13 cellular contexts compared by ENCODE assay signal in the genomic region with DNA sequence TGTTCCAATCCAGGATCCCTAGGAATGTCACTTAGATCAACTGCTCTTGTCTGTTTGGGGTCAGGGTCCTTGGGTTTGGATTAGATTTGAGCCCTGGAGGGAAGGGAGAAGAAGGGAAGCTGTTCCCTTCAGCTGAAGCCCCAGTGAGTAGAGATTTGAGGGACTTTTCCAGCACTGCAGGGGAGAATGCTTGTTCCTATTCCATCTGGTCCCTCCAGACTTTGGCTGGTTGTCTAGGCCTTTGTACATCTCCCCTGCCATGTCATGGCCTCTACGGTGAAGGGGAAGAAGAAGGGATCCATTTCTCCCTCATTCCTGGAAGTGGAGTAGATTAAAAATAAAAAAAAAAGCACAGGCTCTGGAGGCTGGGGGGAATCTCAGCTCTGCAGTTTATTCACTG. TPM values are rescaled to one million over a fixed set of nuclear protein-coding genes. Genes with fewer than 3 reads are reported as not detected.
A peak's percentile ranks its signal among the peaks of the same experiment; 100 is the strongest.
DNase-seq lines count a peak whose midpoint lies in the region; ATAC-seq and TF ChIP-seq lines count a peak whose summit lies in the region.
"Had no signal": no experiment of that assay in that cellular context is flagged by ENCODE, and none has a peak within 500 bp of the region (broad histone marks: within the 10 kb centered on the region; RNA-seq: fewer than 3 reads in every experiment).

No MANE protein-coding gene starts in this region.

- no peak overlapping the region for H3K27ac ChIP-seq in mammary epithelial cell (ENCODE audit: insufficient read depth, low read depth, low read length)
- H3K27ac ChIP-seq in right cardiac atrium (ENCODE audit: low read length) = peak overlapping the region; percentile 76
- peak overlapping the region; percentile 88 to 94 (median 92) for H3K27ac ChIP-seq in gastrocnemius medialis
- H3K27ac ChIP-seq: 22Rv1; BLaER1 treated with 17β-estradiol and CSF1 and Interleukin-3, amounts not matched to agents 10 nM and 100 nM; GM23248 had no signal

- H3K9me3 ChIP-seq in mammary epithelial cell (replicated peaks; ENCODE audit: insufficient read depth, low read length) (no peaks in the 10 kb centered on the region), right cardiac atrium (ENCODE audit: control insufficient read depth, low read length) (no peaks in the 10 kb centered on the region), gastrocnemius medialis (no peaks in the 10 kb centered on the region)
- H3K9me3 ChIP-seq: BLaER1 treated with 17β-estradiol and CSF1 and Interleukin-3, amounts not matched to agents 10 nM and 100 nM had no signal

- H3K36me3 ChIP-seq in mammary epithelial cell (ENCODE audit: insufficient read depth, low read length) (no peaks in the 10 kb centered on the region), gastrocnemius medialis (no peaks in the 10 kb centered on the region)
- H3K36me3 ChIP-seq: BLaER1 treated with 17β-estradiol and CSF1 and Interleukin-3, amounts not matched to agents 10 nM and 100 nM had no signal

- H3K27me3 ChIP-seq in mammary epithelial cell (ENCODE audit: insufficient read depth, low read length) (no peaks in the 10 kb centered on the region), right cardiac atrium (ENCODE audit: control insufficient read depth, insufficient read depth) (no peaks in the 10 kb centered on the region), gastrocnemius medialis (no peaks in the 10 kb centered on the region)
- H3K27me3 ChIP-seq: BLaER1 treated with 17β-estradiol and CSF1 and Interleukin-3, amounts not matched to agents 10 nM and 100 nM had no signal

- H3K27me3 Mint-ChIP-seq in MCF 10A (ENCODE audit: insufficient read depth, unreplicated experiment) = no peaks in the 10 kb centered on the region

- no peak overlapping the region for H3K4me3 Mint-ChIP-seq in MCF 10A (ENCODE audit: unreplicated experiment)
- H3K4me3 Mint-ChIP-seq: CD4-positive, CD25-positive, alpha-beta regulatory T cell had no signal

- no peaks in the 10 kb centered on the region for H4K20me1 ChIP-seq in mammary epithelial cell (ENCODE audit: insufficient read depth, low read length)
- H4K20me1 ChIP-seq: BLaER1 treated with 17β-estradiol and CSF1 and Interleukin-3, amounts not matched to agents 10 nM and 100 nM had no signal

- H3K79me2 ChIP-seq in mammary epithelial cell (ENCODE audit: insufficient read depth, low read length) = no peaks in the 10 kb centered on the region

- no peak overlapping the region for H2AFZ ChIP-seq in mammary epithelial cell (ENCODE audit: low read depth, low read length)
- H2AFZ ChIP-seq: GM23248 had no signal

- peak overlapping the region; percentile 42 for H3K27ac Mint-ChIP-seq in MCF 10A (ENCODE audit: low read depth, unreplicated experiment)
- H3K27ac Mint-ChIP-seq in activated naive CD4-positive, alpha-beta T cell treated with anti-CD3 and anti-CD28 coated beads, Interleukin-2, amount 50 U/mL, for 72 hours = peak overlapping the region in 1 of 2 donors; percentile 36
- H3K27ac Mint-ChIP-seq: CD4-positive, CD25-positive, alpha-beta regulatory T cell had no signal

- dilution Hi-C loops in mammary epithelial cell (cut with HindIII; ENCODE audit: low sequenced_read_pairs) = no loop called here

- POLR2A ChIA-PET in MCF 10A (lab: Yijun Ruan, JAX) = no interaction called here

- H3K36me3 Mint-ChIP-seq in MCF 10A (ENCODE audit: insufficient read depth, unreplicated experiment) = peaks cover 7% of the 10 kb centered on the region
- no peaks in the 10 kb centered on the region for H3K36me3 Mint-ChIP-seq in activated naive CD4-positive, alpha-beta T cell treated with anti-CD3 and anti-CD28 coated beads, Interleukin-2, amount 50 U/mL, for 72 hours
- H3K36me3 Mint-ChIP-seq: CD4-positive, CD25-positive, alpha-beta regulatory T cell had no signal

- no peaks in the 10 kb centered on the region for H3K9me3 Mint-ChIP-seq in MCF 10A (ENCODE audit: unreplicated experiment)
- H3K9me3 Mint-ChIP-seq in activated naive CD4-positive, alpha-beta T cell treated with anti-CD3 and anti-CD28 coated beads, Interleukin-2, amount 50 U/mL, for 72 hours = no peaks in the 10 kb centered on the region

- DNase-seq in MCF 10A (ENCODE audit: unreplicated experiment) = no peak
- no peak for DNase-seq in mammary epithelial cell
- no peak for DNase-seq in right cardiac atrium
- no peak for DNase-seq in Right ventricle myocardium inferior (ENCODE audit: missing footprints)
- DNase-seq in gastrocnemius medialis = no peak
- DNase-seq in SKM-1 (lab: John Stamatoyannopoulos, UW; ENCODE audit: unreplicated experiment) = no peak
- no peak for DNase-seq in activated naive CD4-positive, alpha-beta T cell treated with anti-CD3 and anti-CD28 coated beads, Interleukin-2, amount 50 U/mL, for 72 hours (ENCODE audit: low spot score in 2 of 2)
- DNase-seq: CD4-positive, CD25-positive, alpha-beta regulatory T cell; DMS53; GM23248 had no signal

- 100% methylated on average over 1 of the region's 1 CpG for WGBS in mammary epithelial cell (ENCODE audit: low coverage, missing lambda C conversion rate)
- WGBS in right cardiac atrium = 74% methylated on average over 1 of the region's 1 CpG

- intact Hi-C loops in MCF 10A (cut with micrococcal nuclease) (no loop called here), mammary epithelial cell (cut with micrococcal nuclease) (no loop called here), right cardiac atrium (cut with DNase I) (no loop called here), Right ventricle myocardium inferior (cut with DNase I) (no loop called here), gastrocnemius medialis (cut with DNase I; ENCODE audit: low total_unique reads) (no loop called here)

- H3K4me1 ChIP-seq in mammary epithelial cell (ENCODE audit: insufficient read depth, low read length) (peaks cover 25% of the 10 kb centered on the region), right cardiac atrium (ENCODE audit: control insufficient read depth, insufficient read depth, low read length) (peaks cover 4% of the 10 kb centered on the region), gastrocnemius medialis (peaks cover 56 to 70% of the 10 kb centered on the region in 2 donors)

- TF ChIP-seq CTCF in MCF 10A (IDR thresholded peaks at IDR 0.05; ENCODE audit: unreplicated experiment) (no peak), mammary epithelial cell (conservative IDR thresholded peaks at IDR 0.05 in 1 of 2, IDR thresholded peaks at IDR 0.05 in 1 of 2; ENCODE audit: extremely low read depth in 1 of 2, insufficient read depth in 1 of 2, low read depth in 1 of 2, low read length in 2 of 2) (no peak), gastrocnemius medialis (IDR thresholded peaks at IDR 0.05 in 4 of 5, conservative IDR thresholded peaks at IDR 0.05 in 1 of 5) (no peak)

- no peak overlapping the region for H3K9ac ChIP-seq in mammary epithelial cell (ENCODE audit: insufficient read depth, low read length)
- H3K9ac ChIP-seq: BLaER1 treated with 17β-estradiol and CSF1 and Interleukin-3, amounts not matched to agents 10 nM and 100 nM; GM23248 had no signal

- CTCF ChIA-PET in MCF 10A (lab: Yijun Ruan, JAX) = interaction anchor here (0.5 to 1.1 kb wide), 5 partner anchors 9 to 67 kb away, joined by 3 to 5 read pairs (median 4); a partner anchor contains a TSS
- CTCF ChIA-PET in mammary epithelial cell (lab: Charles Lee; ENCODE audit: low non-redundant PET) = no interaction called here

- no peak overlapping the region for H3K4me2 ChIP-seq in mammary epithelial cell (ENCODE audit: insufficient read depth, low read depth, low read length)
- H3K4me2 ChIP-seq: BLaER1 treated with 17β-estradiol and CSF1 and Interleukin-3, amounts not matched to agents 10 nM and 100 nM had no signal

- ATAC-seq in right cardiac atrium (no peak), Right ventricle myocardium inferior (no peak), gastrocnemius medialis (no peak)
- no peak for ATAC-seq in activated naive CD4-positive, alpha-beta T cell treated with anti-CD3 and anti-CD28 coated beads, Interleukin-2, amount 50 U/mL, for 72 hours
- ATAC-seq: HCT116 had no signal

- in situ Hi-C loops in mammary epithelial cell (cut with MboI; ENCODE audit: low sequenced_read_pairs in 2 of 2) = no loop called here
- in situ Hi-C loops in gastrocnemius medialis (cut with MboI; ENCODE audit: low sequenced_read_pairs in 4 of 4) = no loop called here

- TF ChIP-seq POLR2A in gastrocnemius medialis (IDR thresholded peaks at IDR 0.05) = no peak

- H3K4me3 ChIP-seq in mammary epithelial cell (replicated peaks in 1 of 3; ENCODE audit: insufficient read depth in 1 of 3, low read depth in 2 of 3, low read length in 3 of 3) (no peak overlapping the region), right cardiac atrium (ENCODE audit: low read length) (no peak overlapping the region), gastrocnemius medialis (peak overlapping the region in 1 of 4 donors; percentile 41)
- H3K4me3 ChIP-seq: BLaER1 treated with 17β-estradiol and CSF1 and Interleukin-3, amounts not matched to agents 10 nM and 100 nM; GM23248 had no signal

- BruUV-seq in MCF 10A (replicated peaks; lab: Mats Ljungman, UMichigan) (no TSS peak), mammary epithelial cell (replicated peaks; lab: Mats Ljungman, UMichigan) (no TSS peak)

- peaks cover 35% of the 10 kb centered on the region for H3K4me1 Mint-ChIP-seq in MCF 10A (ENCODE audit: insufficient read depth, unreplicated experiment)

RNA-seq across cellular contexts. Expression of a gene that starts 11.1 kb away (rescaled TPM):
- total RNA-seq in MCF 10A (2022) (0.26 TPM in 1 of 2 replicates, not detected in the other), mammary epithelial cell (not detected), right cardiac atrium (under 1 TPM in 3 of 4 donors, not detected in 1; 0.25 to 0.76 (median 0.31) TPM), Right ventricle myocardium inferior (0.97 TPM), gastrocnemius medialis (under 1 TPM in 2 of 4 donors, not detected in 2; 0.41 to 0.55 TPM)
- polyA plus RNA-seq in mammary epithelial cell (0.05 TPM), right cardiac atrium (0.20 TPM)
- not detected for polyA minus RNA-seq in mammary epithelial cell
- total RNA-seq in activated naive CD4-positive, alpha-beta T cell treated with anti-CD3 and anti-CD28 coated beads, Interleukin-2, amount 50 U/mL, for 72 hours = not detected
- total RNA-seq: CD4-positive, CD25-positive, alpha-beta regulatory T cell; GM23248 had no signal
- polyA plus RNA-seq: CD4-positive, CD25-positive, alpha-beta regulatory T cell; GM23248 had no signal

RNA-seq across cellular contexts. Expression of a gene that starts 16.4 kb away (rescaled TPM):
- 0.88 and 1.7 TPM in 2 replicates for total RNA-seq in MCF 10A (2022)
- total RNA-seq in mammary epithelial cell = 1 to 10 TPM in 1 of 2 donors, under 1 TPM in 1; 0.17 to 1.8 TPM
- 0.32 TPM for polyA plus RNA-seq in mammary epithelial cell
- polyA minus RNA-seq in mammary epithelial cell = not detected
- total RNA-seq in right cardiac atrium = 10 to 100 TPM in 3 of 4 donors, 1 to 10 TPM in 1; 4.4 to 13.4 (median 11.7) TPM
- polyA plus RNA-seq in right cardiac atrium = 15.0 TPM
- 15.6 TPM for total RNA-seq in Right ventricle myocardium inferior
- total RNA-seq in gastrocnemius medialis = 10 to 100 TPM in 1 of 4 donors, 1 to 10 TPM in 1, under 1 TPM in 2; 0.27 to 11.2 (median 4.1) TPM
- not detected for total RNA-seq in activated naive CD4-positive, alpha-beta T cell treated with anti-CD3 and anti-CD28 coated beads, Interleukin-2, amount 50 U/mL, for 72 hours
- total RNA-seq: CD4-positive, CD25-positive, alpha-beta regulatory T cell had no signal
- polyA plus RNA-seq: CD4-positive, CD25-positive, alpha-beta regulatory T cell had no signal

RNA-seq across cellular contexts. Expression of a gene that starts 28.0 kb away (rescaled TPM):
- total RNA-seq in MCF 10A (2022) = 1.8 and 5.8 TPM in 2 replicates
- total RNA-seq in mammary epithelial cell = under 1 TPM; 0.47 to 0.83 TPM
- 0.87 TPM for polyA plus RNA-seq in mammary epithelial cell
- polyA minus RNA-seq in mammary epithelial cell = not detected
- 10 to 100 TPM in 3 of 4 donors, 1 to 10 TPM in 1; 9.9 to 19.3 (median 17.8) TPM for total RNA-seq in right cardiac atrium
- 67.6 TPM for polyA plus RNA-seq in right cardiac atrium
- total RNA-seq in Right ventricle myocardium inferior = 418 TPM
- 1,000 to 10,000 TPM in 1 of 4 donors, 100 to 1,000 TPM in 3; 105 to 1,024 (median 853) TPM for total RNA-seq in gastrocnemius medialis
- total RNA-seq in activated naive CD4-positive, alpha-beta T cell treated with anti-CD3 and anti-CD28 coated beads, Interleukin-2, amount 50 U/mL, for 72 hours = under 1 TPM; 0.25 to 0.39 TPM
- total RNA-seq: CD4-positive, CD25-positive, alpha-beta regulatory T cell; GM23248 had no signal
- polyA plus RNA-seq: CD4-positive, CD25-positive, alpha-beta regulatory T cell; GM23248 had no signal

RNA-seq across cellular contexts. Expression of a gene that starts 32.7 kb away (rescaled TPM):
- total RNA-seq in MCF 10A (2022) = 14.2 and 14.5 TPM in 2 replicates
- total RNA-seq in mammary epithelial cell = 10 to 100 TPM; 11.3 to 11.7 TPM
- polyA plus RNA-seq in mammary epithelial cell = 13.3 TPM
- polyA minus RNA-seq in mammary epithelial cell = not detected
- 10 to 100 TPM; 10.1 to 11.7 (median 11.0) TPM for total RNA-seq in right cardiac atrium
- polyA plus RNA-seq in right cardiac atrium = 23.3 TPM
- 8.0 TPM for total RNA-seq in Right ventricle myocardium inferior
- 1 to 10 TPM in 3 of 4 donors, under 1 TPM in 1; 0.51 to 8.7 (median 2.1) TPM for total RNA-seq in gastrocnemius medialis
- total RNA-seq in activated naive CD4-positive, alpha-beta T cell treated with anti-CD3 and anti-CD28 coated beads, Interleukin-2, amount 50 U/mL, for 72 hours = 1 to 10 TPM; 1.1 to 6.0 TPM

RNA-seq across cellular contexts. Expression of a gene that starts 39.9 kb away (rescaled TPM):
- total RNA-seq in MCF 10A (2022) = 23.5 and 26.6 TPM in 2 replicates
- total RNA-seq in mammary epithelial cell = 10 to 100 TPM; 57.4 to 74.5 TPM
- polyA plus RNA-seq in mammary epithelial cell = 55.8 TPM
- polyA minus RNA-seq in mammary epithelial cell = 66.0 TPM
- 10 to 100 TPM; 11.7 to 14.7 (median 12.5) TPM for total RNA-seq in right cardiac atrium
- polyA plus RNA-seq in right cardiac atrium = 9.3 TPM
- total RNA-seq in Right ventricle myocardium inferior = 11.0 TPM
- 10 to 100 TPM; 16.1 to 18.5 (median 17.9) TPM for total RNA-seq in gastrocnemius medialis
- total RNA-seq in activated naive CD4-positive, alpha-beta T cell treated with anti-CD3 and anti-CD28 coated beads, Interleukin-2, amount 50 U/mL, for 72 hours = 10 to 100 TPM in 1 of 2 donors, 1 to 10 TPM in 1; 9.7 to 13.6 TPM

Comparison
In these comparisons a context has a peak if more than half of its experiments do, and no peak if none do; other contexts are left out.
1. RNA of a gene that starts 28.0 kb away (total RNA-seq): 105 to 1,024 TPM in gastrocnemius medialis and 418 TPM in Right ventricle myocardium inferior (single experiment); 9.9 to 19.3 TPM in right cardiac atrium, 1.8 to 5.8 TPM in MCF 10A, 0.47 to 0.83 TPM in mammary epithelial cell and 0.25 to 0.39 TPM in activated naive CD4-positive, alpha-beta T cell treated with anti-CD3 and anti-CD28 coated beads, Interleukin-2, amount 50 U/mL, for 72 hours; every median in the first group is over 4 times any median in the second.